In genomic region chr5:9658726-9659125, GRCh38 we compare ENCODE assay signal across 17 cellular contexts. TPM values are rescaled to one million over a fixed set of nuclear protein-coding genes. Genes with fewer than 3 reads are reported as not detected.
"Had no signal": no experiment of that assay in that cellular context is flagged by ENCODE, and none has a peak within 500 bp of the region (broad histone marks: within the 10 kb centered on the region; RNA-seq: fewer than 3 reads in every experiment).

No MANE protein-coding gene starts in this region.

- H3K27me3 ChIP-seq: transverse colon had no signal

- H3K4me3 ChIP-seq: transverse colon had no signal

- H3K9me3 ChIP-seq: transverse colon had no signal

- DNase-seq: activated B cell treated with CpG ODN at 0.5 μM for 24 hours; activated CD4-positive, alpha-beta T cell treated with anti-CD3 and anti-CD28 coated beads for 48 hours; activated CD8-positive, alpha-beta memory T cell treated with anti-CD3 and anti-CD28 coated beads, Interleukin-2, amount 50 U/mL, for 48 hours; activated gamma-delta T cell; activated T-cell treated with anti-CD3 and anti-CD28 coated beads, Interleukin-2, amount 50 U/mL, for 72 hours; endodermal cell; glutamatergic neuron; mesendoderm; nucleus accumbens; posterior cingulate gyrus; small intestine; stimulated activated naive CD8-positive, alpha-beta T cell treated with anti-CD3 and anti-CD28 coated beads, Interleukin-15, Interleukin-2, amounts not matched to agents 100 U/mL and 50 U/mL, for 24 hours; transverse colon had no signal

- FAIRE-seq: small intestine had no signal

- H3K27ac ChIP-seq: transverse colon had no signal

- H3K4me1 ChIP-seq: transverse colon had no signal

- ATAC-seq: activated T-cell treated with anti-CD3 and anti-CD28 coated beads, Interleukin-2, amount 50 U/mL, for 72 hours; stimulated activated naive CD8-positive, alpha-beta T cell treated with anti-CD3 and anti-CD28 coated beads, Interleukin-15, Interleukin-2, amounts not matched to agents 100 U/mL and 50 U/mL, for 24 hours had no signal

- H3K36me3 ChIP-seq: transverse colon had no signal

RNA-seq across cellular contexts. Expression of gene TAS2R1, which starts 28.6 kb away (rescaled TPM):
- total RNA-seq: activated B cell treated with CpG ODN at 0.5 μM for 24 hours; activated T-cell treated with anti-CD3 and anti-CD28 coated beads, Interleukin-2, amount 50 U/mL, for 72 hours; dermis microvascular lymphatic vessel endothelial cell; epithelial cell of proximal tubule; lower leg skin; T-helper 2 cell treated with Interferon-gamma antibody and Interleukin-4, amounts not matched to agents 100 ng/mL and 5 ng/mL, for 36 hours; transverse colon had no signal
- polyA plus RNA-seq: small intestine had no signal
